Comparison of ENCODE assay signal across 10 cellular contexts in genomic region chr13:101305981-101306411, GRCh38.
"Had no signal": no experiment of that assay in that cellular context is flagged by ENCODE, and none has a peak within 500 bp of the region (broad histone marks: within the 10 kb centered on the region; RNA-seq: fewer than 3 reads in every experiment).

No MANE protein-coding gene starts in this region.

- DNase-seq: activated effector memory CD4-positive, alpha-beta T cell treated with anti-CD3 and anti-CD28 coated beads, Interleukin-2, amount 50 U/mL, for 16 hours; anterior cingulate cortex; colonic mucosa; effector CD4-positive, alpha-beta T cell; naive B cell; small intestine had no signal

- ATAC-seq: activated CD4-positive, CD25-positive, alpha-beta regulatory T cell treated with anti-CD3 and anti-CD28 coated beads, Interleukin-2, amount 50 U/mL, for 24 hours; activated naive CD4-positive, alpha-beta T cell treated with anti-CD3 and anti-CD28 coated beads, Interleukin-2, amount 50 U/mL, for 72 hours; gastroesophageal sphincter had no signal

- H3K4me1 ChIP-seq: colonic mucosa, gastroesophageal sphincter had no signal

- H3K27ac ChIP-seq: colonic mucosa, gastroesophageal sphincter, tibial nerve had no signal

- H3K27me3 ChIP-seq: colonic mucosa, gastroesophageal sphincter, tibial nerve had no signal

- H3K4me3 ChIP-seq: colonic mucosa, gastroesophageal sphincter, tibial nerve had no signal

- H3K9me3 ChIP-seq: colonic mucosa, gastroesophageal sphincter, tibial nerve had no signal

- H3K36me3 ChIP-seq: colonic mucosa, gastroesophageal sphincter, tibial nerve had no signal
